Comparison of ENCODE assay signal across 19 cellular contexts in the genomic region with DNA sequence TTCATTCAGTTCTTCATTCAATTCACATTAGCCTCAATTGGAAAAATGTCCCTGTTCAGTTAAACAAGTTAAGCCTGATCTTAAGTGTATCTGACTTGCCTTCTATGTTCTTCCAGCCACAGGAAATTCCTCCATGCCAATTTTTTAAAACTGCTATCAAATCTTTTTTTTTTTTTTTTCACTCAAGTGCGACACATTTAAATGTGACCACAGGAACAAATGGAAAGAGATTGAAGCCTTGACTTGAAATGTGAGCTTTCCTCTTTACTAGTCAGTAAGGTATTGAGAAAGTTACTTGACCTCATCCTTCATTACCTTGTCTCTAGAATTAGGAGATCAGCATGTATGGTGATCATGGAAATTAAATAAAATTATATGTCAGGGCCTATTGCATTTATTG.
"Had no signal": no experiment of that assay in that cellular context is flagged by ENCODE, and none has a peak within 500 bp of the region (broad histone marks: within the 10 kb centered on the region; RNA-seq: fewer than 3 reads in every experiment).

No MANE protein-coding gene starts in this region.

- H3K27ac Mint-ChIP-seq: activated naive CD4-positive, alpha-beta T cell treated with anti-CD3 and anti-CD28 coated beads, Interleukin-2, amount 50 U/mL, for 72 hours; effector memory CD8-positive, alpha-beta T cell; naive thymus-derived CD4-positive, alpha-beta T cell; progenitor cell of endocrine pancreas; T-cell; WTC11 had no signal

- H3K27me3 Mint-ChIP-seq: effector memory CD8-positive, alpha-beta T cell; T-cell had no signal

- H3K27ac ChIP-seq: colonic mucosa, dorsolateral prefrontal cortex, esophagus muscularis mucosa, gastroesophageal sphincter, heart left ventricle, left lung, upper lobe of right lung had no signal

- H3K9me3 ChIP-seq: colonic mucosa, esophagus muscularis mucosa, gastroesophageal sphincter, heart left ventricle, left lung, upper lobe of right lung had no signal

- H3K9me3 Mint-ChIP-seq: activated naive CD4-positive, alpha-beta T cell treated with anti-CD3 and anti-CD28 coated beads, Interleukin-2, amount 50 U/mL, for 72 hours; effector memory CD8-positive, alpha-beta T cell; naive thymus-derived CD4-positive, alpha-beta T cell; T-cell; WTC11 had no signal

- H3K4me1 ChIP-seq: colonic mucosa, left lung had no signal

- DNase-seq: activated T-cell treated with anti-CD3 and anti-CD28 coated beads, Interleukin-2, amount 50 U/mL, for 1 hour; central memory CD4-positive, alpha-beta T cell; colonic mucosa; dorsolateral prefrontal cortex; effector memory CD8-positive, alpha-beta T cell; heart left ventricle; islet precursor cell; left lung; naive thymus-derived CD4-positive, alpha-beta T cell; stimulated activated CD4-positive, alpha-beta T cell treated with anti-CD3 and anti-CD28 coated beads, Interleukin-2, amount 100 ng/mL, for 48 hours; stimulated activated CD8-positive, alpha-beta memory T cell treated with anti-CD3 and anti-CD28 coated beads, Interleukin-4, amount 100 ng/mL, for 48 hours; stimulated activated naive CD4-positive, alpha-beta T cell; T-cell; upper lobe of right lung had no signal

- H3K4me3 Mint-ChIP-seq: effector memory CD8-positive, alpha-beta T cell; naive thymus-derived CD4-positive, alpha-beta T cell; T-cell; WTC11 had no signal

- H3K27me3 ChIP-seq: colonic mucosa, dorsolateral prefrontal cortex, esophagus muscularis mucosa, gastroesophageal sphincter, heart left ventricle, left lung, upper lobe of right lung had no signal

- H3K4me3 ChIP-seq: colonic mucosa, dorsolateral prefrontal cortex, esophagus muscularis mucosa, gastroesophageal sphincter, heart left ventricle, left lung, upper lobe of right lung had no signal

- ATAC-seq: activated naive CD4-positive, alpha-beta T cell treated with anti-CD3 and anti-CD28 coated beads, Interleukin-2, amount 50 U/mL, for 72 hours; effector memory CD8-positive, alpha-beta T cell; gastroesophageal sphincter; heart left ventricle; left lung; naive thymus-derived CD4-positive, alpha-beta T cell; T-cell; upper lobe of right lung; WTC11 had no signal

- H3K36me3 ChIP-seq: colonic mucosa, esophagus muscularis mucosa, gastroesophageal sphincter, heart left ventricle, left lung, upper lobe of right lung had no signal

- H3K36me3 Mint-ChIP-seq: activated naive CD4-positive, alpha-beta T cell treated with anti-CD3 and anti-CD28 coated beads, Interleukin-2, amount 50 U/mL, for 72 hours; naive thymus-derived CD4-positive, alpha-beta T cell; T-cell; WTC11 had no signal
